ENCODE assay signal across 8 cellular contexts in the genomic region with DNA sequence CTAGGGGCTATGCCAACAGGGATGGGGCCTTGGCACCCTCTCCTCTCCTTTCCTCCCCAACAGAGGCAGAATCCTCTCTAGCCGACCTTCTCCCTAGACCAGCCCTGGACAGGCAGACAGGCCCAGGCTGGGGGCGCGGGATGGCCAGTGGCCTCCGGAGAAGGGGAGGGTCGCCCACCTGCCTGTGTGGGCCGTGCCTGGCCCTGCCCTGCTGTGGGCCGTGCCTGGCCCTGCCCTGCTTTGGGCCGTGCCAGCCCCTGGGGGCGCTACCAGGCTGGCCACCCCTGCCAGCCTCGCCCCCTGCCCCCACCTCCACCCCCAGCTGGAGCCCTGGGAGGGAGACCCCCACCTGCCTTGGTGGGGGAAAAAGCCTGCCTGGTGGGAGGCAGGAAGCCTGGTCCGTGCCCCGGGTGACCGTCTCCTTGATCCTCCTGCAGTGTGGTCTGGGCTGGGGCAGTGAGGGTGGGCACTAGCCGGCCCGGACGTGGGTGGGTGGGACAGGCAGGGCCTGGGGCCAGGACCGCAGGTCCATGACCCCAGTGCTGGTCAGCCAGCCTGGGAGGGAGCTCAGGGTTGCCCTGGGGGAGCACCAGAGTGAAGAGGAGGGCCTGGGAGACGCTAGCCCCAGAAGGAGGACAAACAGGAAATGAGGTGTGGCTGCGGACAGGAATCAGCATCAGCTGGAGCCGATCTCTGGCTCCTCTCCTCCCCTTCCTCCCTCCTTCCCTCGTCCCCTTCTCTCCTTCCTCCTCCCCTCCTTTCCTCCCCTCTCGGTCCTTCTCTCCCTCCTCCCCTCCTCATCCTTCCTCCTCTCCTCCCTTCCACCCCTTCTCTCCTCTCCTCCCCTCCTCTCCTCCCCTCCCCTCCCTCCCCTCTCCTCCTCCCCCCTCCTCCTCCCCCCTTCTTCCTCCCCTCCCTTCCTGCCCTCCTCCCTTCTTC. TPM values are rescaled to one million over a fixed set of nuclear protein-coding genes. Genes with fewer than 3 reads are reported as not detected.
DNase-seq lines count a peak whose midpoint lies in the region; ATAC-seq and TF ChIP-seq lines count a peak whose summit lies in the region.

No MANE protein-coding gene starts in this region.

- peak overlapping the region; percentile 65 for H3K4me2 ChIP-seq in GM23248 (ENCODE audit: unreplicated experiment)

- H3K9me3 Mint-ChIP-seq in osteocyte (ENCODE audit: unreplicated experiment), result no peaks in the 10 kb centered on the region

- TF ChIP-seq CTCF in esophagus muscularis mucosa (IDR thresholded peaks at IDR 0.05) (no peak), osteocyte (IDR thresholded peaks at IDR 0.05) (no peak)

- H3K9ac ChIP-seq in GM23248, result peak overlapping the region; percentile 87

- peaks cover 11% of the 10 kb centered on the region for H3F3A ChIP-seq in GM23248 (ENCODE audit: insufficient read depth)

- H3K27ac ChIP-seq in ACC112 (ENCODE audit: low read depth, low read length), result peak overlapping the region; percentile 66
- peak overlapping the region; percentile 76 for H3K27ac ChIP-seq in GM23248
- peak overlapping the region; percentile 99 to 100 (median 100) for H3K27ac ChIP-seq in esophagus muscularis mucosa (replicated peaks in 1 of 4)

- peak overlapping the region; percentile 38 for H2AFZ ChIP-seq in ACC112 (ENCODE audit: low read length, unreplicated experiment)
- H2AFZ ChIP-seq in GM23248, result peak overlapping the region; percentile 71

- no peaks in the 10 kb centered on the region for H3K27me3 Mint-ChIP-seq in T-helper 17 cell
- H3K27me3 Mint-ChIP-seq in osteocyte (ENCODE audit: unreplicated experiment), result no peaks in the 10 kb centered on the region

- H3K4me1 ChIP-seq in ACC112 (ENCODE audit: control insufficient read depth, insufficient read depth, low read length, unreplicated experiment) (peaks cover 40% of the 10 kb centered on the region), GM23248 (ENCODE audit: insufficient read depth) (peaks cover 30% of the 10 kb centered on the region), esophagus muscularis mucosa (peaks cover 68 to 98% (median 95%) of the 10 kb centered on the region in 4 donors)

- H3K79me2 ChIP-seq in ACC112 (ENCODE audit: control insufficient read depth, insufficient read depth, low read length, unreplicated experiment) (no peaks in the 10 kb centered on the region), GM23248 (ENCODE audit: insufficient read depth) (no peaks in the 10 kb centered on the region)

- no peak for TF ChIP-seq POLR2A in esophagus muscularis mucosa (IDR thresholded peaks at IDR 0.05; ENCODE audit: low read depth)

- H3K36me3 ChIP-seq in ACC112 (ENCODE audit: insufficient read depth, low read length), result no peaks in the 10 kb centered on the region
- no peaks in the 10 kb centered on the region for H3K36me3 ChIP-seq in GM23248 (ENCODE audit: low read depth)
- no peaks in the 10 kb centered on the region for H3K36me3 ChIP-seq in esophagus muscularis mucosa

- no peak for TF ChIP-seq EP300 in esophagus muscularis mucosa (IDR thresholded peaks at IDR 0.05)

- no peaks in the 10 kb centered on the region for H3K27me3 ChIP-seq in ACC112 (ENCODE audit: insufficient read depth, low read length)
- no peaks in the 10 kb centered on the region for H3K27me3 ChIP-seq in GM23248 (replicated peaks; ENCODE audit: insufficient read depth)
- no peaks in the 10 kb centered on the region for H3K27me3 ChIP-seq in esophagus muscularis mucosa

- H3K4me3 Mint-ChIP-seq in T-helper 17 cell (peak overlapping the region; percentile 73), osteocyte (ENCODE audit: unreplicated experiment) (peak overlapping the region; percentile 50)

- no peaks in the 10 kb centered on the region for H4K20me1 ChIP-seq in GM23248 (ENCODE audit: insufficient read depth)

- peak; percentile 78 for DNase-seq in GM23248
- no peak for DNase-seq in T-helper 17 cell
- no peak for DNase-seq in esophagus muscularis mucosa (ENCODE audit: extremely low spot score)
- no peak for DNase-seq in osteocyte (ENCODE audit: extremely low spot score, unreplicated experiment)
- DNase-seq in DMS79 (lab: John Stamatoyannopoulos, UW), result no peak
- no peak for DNase-seq in NOMO-1 (lab: John Stamatoyannopoulos, UW; ENCODE audit: unreplicated experiment in 2 of 2)
- no peak for DNase-seq in stimulated activated CD8-positive, alpha-beta memory T cell treated with anti-CD3 and anti-CD28 coated beads, Interleukin-4, amount 100 ng/mL, for 48 hours

- H3K4me3 ChIP-seq in ACC112 (ENCODE audit: low read depth, low read length) (peak overlapping the region; percentile 61), GM23248 (peak overlapping the region; percentile 63), esophagus muscularis mucosa (peak overlapping the region; percentile 51 to 60 (median 54))

- peaks cover 1% of the 10 kb centered on the region for H3K36me3 Mint-ChIP-seq in T-helper 17 cell (ENCODE audit: low read depth)
- no peaks in the 10 kb centered on the region for H3K36me3 Mint-ChIP-seq in osteocyte (ENCODE audit: unreplicated experiment)

- 8 to 23% methylated on average over 7 to 21 of the region's 22 CpGs for WGBS in GM23248 (ENCODE audit: low coverage in 1 of 2, low lambda C conversion rate in 2 of 2, missing lambda C conversion rate in 2 of 2), 2 experiments
- 9% methylated on average over 10 of the region's 22 CpGs for WGBS in esophagus muscularis mucosa

- ATAC-seq in T-helper 17 cell, result no peak

- H3K9me3 ChIP-seq in GM23248 (ENCODE audit: low read depth) (no peaks in the 10 kb centered on the region), T-helper 17 cell (ENCODE audit: control insufficient read depth, low read length, poor library complexity, severe bottlenecking) (no peaks in the 10 kb centered on the region), esophagus muscularis mucosa (no peaks in the 10 kb centered on the region)

- H3K4me1 Mint-ChIP-seq in T-helper 17 cell (peaks cover 39% of the 10 kb centered on the region), osteocyte (ENCODE audit: unreplicated experiment) (peaks cover 46% of the 10 kb centered on the region)

- H3K9me2 ChIP-seq in GM23248 (ENCODE audit: insufficient read depth), result no peaks in the 10 kb centered on the region

- in situ Hi-C loops in GM23248 (cut with MboI), result no loop called here

- intact Hi-C loops in esophagus muscularis mucosa (cut with DNase I), result no loop called here

- H3K27ac Mint-ChIP-seq in T-helper 17 cell (peak overlapping the region; percentile 79), osteocyte (ENCODE audit: unreplicated experiment) (peak overlapping the region; percentile 91)

RNA-seq across cellular contexts. Expression of gene MKNK2, which starts 5.1 kb away (rescaled TPM):
- total RNA-seq in GM23248 (2014; rRNA removed; shearing (Covaris generic)), result 78.6 and 83.2 TPM in 2 replicates
- 28.9 and 37.6 TPM in 2 replicates for polyA plus RNA-seq in GM23248 (2016; fragmentation: Nextera tagmentation; extraction: Ambion mirVana)
- total RNA-seq in T-helper 17 cell, result 100 to 1,000 TPM; 256 to 288 TPM
- total RNA-seq in esophagus muscularis mucosa, result 100 to 1,000 TPM; 113 to 267 (median 193) TPM
- 81.3 and 83.3 TPM in 2 replicates for total RNA-seq in osteocyte

RNA-seq across cellular contexts. Expression of gene MOB3A, which starts 40.0 kb away (rescaled TPM):
- 38.7 and 53.1 TPM in 2 replicates for total RNA-seq in GM23248 (2014; rRNA removed; shearing (Covaris generic))
- 53.7 and 57.0 TPM in 2 replicates for polyA plus RNA-seq in GM23248 (2016; fragmentation: Nextera tagmentation; extraction: Ambion mirVana)
- total RNA-seq in T-helper 17 cell, result 100 to 1,000 TPM; 108 to 162 TPM
- total RNA-seq in esophagus muscularis mucosa, result 10 to 100 TPM; 43.6 to 85.2 (median 56.3) TPM
- 50.6 and 54.2 TPM in 2 replicates for total RNA-seq in osteocyte

RNA-seq across cellular contexts. Expression of gene IZUMO4, which starts 40.6 kb away (rescaled TPM):
- 1.6 and 2.3 TPM in 2 replicates for total RNA-seq in GM23248 (2014; rRNA removed; shearing (Covaris generic))
- polyA plus RNA-seq in GM23248 (2016; fragmentation: Nextera tagmentation; extraction: Ambion mirVana), result 0.89 and 1.5 TPM in 2 replicates
- 10 to 100 TPM; 12.3 to 19.8 TPM for total RNA-seq in T-helper 17 cell
- 1 to 10 TPM; 1.9 to 6.0 (median 3.9) TPM for total RNA-seq in esophagus muscularis mucosa
- 3.8 and 4.8 TPM in 2 replicates for total RNA-seq in osteocyte

RNA-seq across cellular contexts. Expression of gene BTBD2, which starts 40.6 kb away (rescaled TPM):
- total RNA-seq in GM23248 (2014; rRNA removed; shearing (Covaris generic)), result 69.5 and 72.0 TPM in 2 replicates
- polyA plus RNA-seq in GM23248 (2016; fragmentation: Nextera tagmentation; extraction: Ambion mirVana), result 6.8 and 9.0 TPM in 2 replicates
- 10 to 100 TPM; 53.4 to 64.6 TPM for total RNA-seq in T-helper 17 cell
- total RNA-seq in esophagus muscularis mucosa, result 100 to 1,000 TPM in 1 of 4 donors, 10 to 100 TPM in 3; 52.8 to 137 (median 77.1) TPM
- 86.0 and 95.9 TPM in 2 replicates for total RNA-seq in osteocyte
